In the genomic region with DNA sequence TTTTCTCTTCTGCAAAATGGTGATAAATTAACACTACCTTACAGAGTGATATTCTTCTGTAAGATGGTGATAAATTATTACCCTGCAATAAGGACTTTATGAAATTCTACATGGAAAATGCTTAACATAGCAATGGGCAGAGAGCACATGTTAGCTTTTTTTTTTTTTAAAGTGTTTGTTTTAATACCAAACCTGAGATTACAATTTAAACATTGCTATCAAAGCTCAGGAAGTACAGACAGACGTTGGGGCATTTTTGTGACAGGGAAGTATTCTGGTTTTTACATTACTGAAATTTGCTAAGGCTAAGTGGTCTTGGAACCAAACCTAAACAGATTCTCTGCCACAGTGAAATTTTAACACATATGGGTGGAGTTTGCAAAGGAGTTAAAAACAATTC, we compare ENCODE assay signal across 33 cellular contexts.
DNase-seq lines count a peak whose midpoint lies in the region; ATAC-seq, FAIRE-seq and TF ChIP-seq lines count a peak whose summit lies in the region.
"Had no signal": no experiment of that assay in that cellular context is flagged by ENCODE, and none has a peak within 500 bp of the region (broad histone marks: within the 10 kb centered on the region; RNA-seq: fewer than 3 reads in every experiment).

No MANE protein-coding gene starts in this region.

- TF ChIP-seq CTCF in body of pancreas (IDR thresholded peaks at IDR 0.05) (no peak), nephron (IDR thresholded peaks at IDR 0.05; ENCODE audit: unreplicated experiment in 3 of 3) (no peak), transverse colon (IDR thresholded peaks at IDR 0.05) (no peak), kidney (IDR thresholded peaks at IDR 0.05; ENCODE audit: borderline replicate concordance, extremely low read depth, insufficient read depth) (no peak)

- H3K36me3 Mint-ChIP-seq in nephron (ENCODE audit: low read depth): no peaks in the 10 kb centered on the region
- no peaks in the 10 kb centered on the region for H3K36me3 Mint-ChIP-seq in activated T-cell treated with anti-CD3 and anti-CD28 coated beads, Interleukin-2, amount 50 U/mL, for 24 hours (ENCODE audit: low read depth)
- H3K36me3 Mint-ChIP-seq: CD8-positive, alpha-beta memory T cell; mesothelial cell of epicardium; naive thymus-derived CD4-positive, alpha-beta T cell; stimulated activated effector memory CD8-positive, alpha-beta T cell treated with anti-CD3 and anti-CD28 coated beads, Interleukin-12 subunit alpha, Interleukin-12 subunit beta, amount 100 ng/mL, for 72 hours had no signal

- H3K27ac Mint-ChIP-seq in nephron: peak overlapping the region in 2 of 3 experiments; percentile 42 to 53
- H3K27ac Mint-ChIP-seq in activated T-cell treated with anti-CD3 and anti-CD28 coated beads, Interleukin-2, amount 50 U/mL, for 24 hours: no peak overlapping the region
- H3K27ac Mint-ChIP-seq: activated naive CD8-positive, alpha-beta T cell treated with anti-CD3 and anti-CD28 coated beads, Interleukin-2, amount 10 ng/mL, durations not matched to agents 7 days and 5 days; CD8-positive, alpha-beta memory T cell; dendritic cell treated with granulocyte-macrophage colony-stimulating factor and Interleukin-4, amounts not matched to agents 40 ng/mL and 50 ng/mL, for 4 days; endodermal cell; mesothelial cell of epicardium; naive thymus-derived CD4-positive, alpha-beta T cell; stimulated activated effector memory CD8-positive, alpha-beta T cell treated with anti-CD3 and anti-CD28 coated beads, Interleukin-12 subunit alpha, Interleukin-12 subunit beta, amount 100 ng/mL, for 72 hours; T-helper 17 cell had no signal

- H3K27ac ChIP-seq in body of pancreas (peak overlapping the region in 3 of 4 donors; percentile 66 to 87 (median 75)), transverse colon (peak overlapping the region; percentile 76 to 84 (median 80)), kidney (ENCODE audit: low read depth in 2 of 2, low read length in 2 of 2) (no peak overlapping the region)
- H3K27ac ChIP-seq: suprapubic skin had no signal

- H3K4me3 ChIP-seq in body of pancreas (no peak overlapping the region), transverse colon (no peak overlapping the region), kidney (ENCODE audit: low read length in 2 of 2) (no peak overlapping the region)
- H3K4me3 ChIP-seq: right atrium auricular region, suprapubic skin had no signal

- no peaks in the 10 kb centered on the region for H3K9me3 ChIP-seq in body of pancreas
- no peaks in the 10 kb centered on the region for H3K9me3 ChIP-seq in transverse colon
- H3K9me3 ChIP-seq in kidney (ENCODE audit: control insufficient read depth in 1 of 2, low read length in 2 of 2): no peaks in the 10 kb centered on the region
- H3K9me3 ChIP-seq: right atrium auricular region, SK-N-SH, suprapubic skin had no signal

- ATAC-seq in body of pancreas: no peak
- ATAC-seq: esophagus mucosa; left cardiac atrium; naive thymus-derived CD4-positive, alpha-beta T cell; stimulated activated effector memory CD8-positive, alpha-beta T cell treated with anti-CD3 and anti-CD28 coated beads, Interleukin-12 subunit alpha, Interleukin-12 subunit beta, amount 100 ng/mL, for 72 hours; T-helper 17 cell had no signal

- no peaks in the 10 kb centered on the region for H3K27me3 Mint-ChIP-seq in nephron (ENCODE audit: low read depth)
- peaks cover 12% of the 10 kb centered on the region for H3K27me3 Mint-ChIP-seq in activated T-cell treated with anti-CD3 and anti-CD28 coated beads, Interleukin-2, amount 50 U/mL, for 24 hours
- H3K27me3 Mint-ChIP-seq: dendritic cell treated with granulocyte-macrophage colony-stimulating factor and Interleukin-4, amounts not matched to agents 40 ng/mL and 50 ng/mL, for 4 days had no signal

- H3K4me1 Mint-ChIP-seq in nephron: peaks cover 41% of the 10 kb centered on the region
- peaks cover 15% of the 10 kb centered on the region for H3K4me1 Mint-ChIP-seq in activated T-cell treated with anti-CD3 and anti-CD28 coated beads, Interleukin-2, amount 50 U/mL, for 24 hours (ENCODE audit: low read depth)
- H3K4me1 Mint-ChIP-seq: stimulated activated effector memory CD8-positive, alpha-beta T cell treated with anti-CD3 and anti-CD28 coated beads, Interleukin-12 subunit alpha, Interleukin-12 subunit beta, amount 100 ng/mL, for 72 hours had no signal

- no peaks in the 10 kb centered on the region for H3K9me3 Mint-ChIP-seq in nephron
- no peaks in the 10 kb centered on the region for H3K9me3 Mint-ChIP-seq in activated T-cell treated with anti-CD3 and anti-CD28 coated beads, Interleukin-2, amount 50 U/mL, for 24 hours
- H3K9me3 Mint-ChIP-seq: activated naive CD8-positive, alpha-beta T cell treated with anti-CD3 and anti-CD28 coated beads, Interleukin-2, amount 10 ng/mL, durations not matched to agents 7 days and 5 days; CD8-positive, alpha-beta memory T cell; dendritic cell treated with granulocyte-macrophage colony-stimulating factor and Interleukin-4, amounts not matched to agents 40 ng/mL and 50 ng/mL, for 4 days; endodermal cell; mesothelial cell of epicardium; stimulated activated effector memory CD8-positive, alpha-beta T cell treated with anti-CD3 and anti-CD28 coated beads, Interleukin-12 subunit alpha, Interleukin-12 subunit beta, amount 100 ng/mL, for 72 hours had no signal

- DNase-seq in DMS53 treated with DMSO at 0.1 percent for 48 hours (lab: John Stamatoyannopoulos, UW; ENCODE audit: unreplicated experiment): peak; percentile 45
- no peak for DNase-seq in body of pancreas
- no peak for DNase-seq in transverse colon
- DNase-seq in kidney: no peak
- DNase-seq in DMS 273 (lab: John Stamatoyannopoulos, UW; ENCODE audit: unreplicated experiment): no peak
- DNase-seq in HuH-7.5 (ENCODE audit: low spot score): no peak
- DNase-seq in activated T-cell treated with anti-CD3 and anti-CD28 coated beads, Interleukin-2, amount 50 U/mL, for 24 hours: no peak
- DNase-seq: activated CD4-positive, alpha-beta T cell treated with anti-CD3 and anti-CD28 coated beads for 1 hour; activated CD8-positive, alpha-beta memory T cell treated with anti-CD3 and anti-CD28 coated beads for 24 hours; activated effector memory CD4-positive, alpha-beta T cell treated with anti-CD3 and anti-CD28 coated beads, Interleukin-2, amount 50 U/mL, for 16 hours; activated naive CD8-positive, alpha-beta T cell treated with anti-CD3 and anti-CD28 coated beads, Interleukin-2, amount 10 ng/mL, durations not matched to agents 7 days and 5 days; caudate nucleus; CD8-positive, alpha-beta memory T cell; DND-41; foreskin fibroblast; left cardiac atrium; naive thymus-derived CD4-positive, alpha-beta T cell; NCI-H446; SK-N-SH; stimulated activated CD4-positive, alpha-beta T cell treated with anti-CD3 and anti-CD28 coated beads, Interleukin-12 subunit alpha, Interleukin-12 subunit beta, amount 100 ng/mL, for 4 hours; stimulated activated CD4-positive, alpha-beta T cell treated with anti-CD3 and anti-CD28 coated beads, Interleukin-4, amount 100 ng/mL, for 1 hour; T-helper 17 cell had no signal

- intact Hi-C loops in body of pancreas (cut with DNase I): no loop called here
- intact Hi-C loops in transverse colon (cut with DNase I; ENCODE audit: low total_unique reads): no loop called here
- intact Hi-C loops in kidney (cut with DNase I): no loop called here

- no peak for TF ChIP-seq EP300 in transverse colon (IDR thresholded peaks at IDR 0.05; ENCODE audit: low read depth)

- in situ Hi-C loops in transverse colon (cut with MboI; ENCODE audit: low pct_ligation_motif_present in 1 of 4, low pct_unique_long_range_greater_than_20kb in 1 of 4, low sequenced_read_pairs in 3 of 4): no loop called here

- no peak overlapping the region for H3K9ac ChIP-seq in kidney (ENCODE audit: low read length in 2 of 2)
- H3K9ac ChIP-seq: SK-N-SH had no signal

- H3K27me3 ChIP-seq in body of pancreas: no peaks in the 10 kb centered on the region
- H3K27me3 ChIP-seq in transverse colon: no peaks in the 10 kb centered on the region
- H3K27me3 ChIP-seq: right atrium auricular region, suprapubic skin had no signal

- H3K4me3 Mint-ChIP-seq in nephron: no peak overlapping the region
- H3K4me3 Mint-ChIP-seq in activated T-cell treated with anti-CD3 and anti-CD28 coated beads, Interleukin-2, amount 50 U/mL, for 24 hours: no peak overlapping the region
- H3K4me3 Mint-ChIP-seq: activated naive CD8-positive, alpha-beta T cell treated with anti-CD3 and anti-CD28 coated beads, Interleukin-2, amount 10 ng/mL, durations not matched to agents 7 days and 5 days; CD8-positive, alpha-beta memory T cell; dendritic cell treated with granulocyte-macrophage colony-stimulating factor and Interleukin-4, amounts not matched to agents 40 ng/mL and 50 ng/mL, for 4 days; endodermal cell; mesothelial cell of epicardium; naive thymus-derived CD4-positive, alpha-beta T cell; stimulated activated effector memory CD8-positive, alpha-beta T cell treated with anti-CD3 and anti-CD28 coated beads, Interleukin-12 subunit alpha, Interleukin-12 subunit beta, amount 100 ng/mL, for 72 hours; T-helper 17 cell had no signal

- no peak for FAIRE-seq in kidney (lab: Jason Lieb, UNC)
- FAIRE-seq: astrocyte, GM18507, HTR-8/SVneo had no signal

- H3K36me3 ChIP-seq in body of pancreas (replicated peaks in 1 of 2; ENCODE audit: insufficient read depth in 1 of 2, low read depth in 2 of 2) (no peaks in the 10 kb centered on the region), transverse colon (no peaks in the 10 kb centered on the region), kidney (ENCODE audit: control insufficient read depth in 1 of 2, insufficient read depth in 2 of 2, low read length in 2 of 2) (no peaks in the 10 kb centered on the region)
- H3K36me3 ChIP-seq: right atrium auricular region, suprapubic skin had no signal

- 0 to 14% methylated on average over 1 of the region's 1 CpG for WGBS in body of pancreas, 2 donors
- WGBS in transverse colon (ENCODE audit: low coverage in 1 of 2), 2 donors: 16 to 38% methylated on average over 1 of the region's 1 CpG

- H3K4me1 ChIP-seq in body of pancreas (peaks cover 57% of the 10 kb centered on the region), transverse colon (peaks cover 16 to 59% (median 42%) of the 10 kb centered on the region in 4 donors), kidney (ENCODE audit: control insufficient read depth in 1 of 2, insufficient read depth in 1 of 2, low read depth in 1 of 2, low read length in 2 of 2) (peaks cover 9 to 23% of the 10 kb centered on the region in 2 donors)

- TF ChIP-seq POLR2A in body of pancreas (IDR thresholded peaks at IDR 0.05): no peak
- no peak for TF ChIP-seq POLR2A in transverse colon (IDR thresholded peaks at IDR 0.05)

Comparison
In these comparisons a context has a peak if more than half of its experiments do, and no peak if none do; other contexts are left out.
1. H3K27ac ChIP-seq: peak in body of pancreas (3 of 4) and transverse colon (4 of 4); none in kidney (0 of 2).